1 cellular context compared by ENCODE assay signal in genomic region chr17:57471941-57472368, GRCh38.
A peak's percentile ranks its signal among the peaks of the same experiment; 100 is the strongest.
TF ChIP-seq lines count a peak whose summit lies in the region.

No MANE protein-coding gene starts in this region.

TF ChIP-seq in HepG2, 621 proteins besides CTCF, POLR2A, EP300 and RAD21 (continued from another document):
- TF ChIP-seq ARID4A (CRISPR knock-in tag; IDR thresholded peaks at IDR 0.05; ENCODE audit: borderline replicate concordance) = no peak
- no peak for TF ChIP-seq ZNF263 (CRISPR knock-in tag; IDR thresholded peaks at IDR 0.05)
- no peak for TF ChIP-seq DR1 (CRISPR knock-in tag; IDR thresholded peaks at IDR 0.05)
- 0 out of 2 replicates have a peak, but pooled peaks have one; percentile 37 for TF ChIP-seq HINFP (CRISPR knock-in tag; IDR thresholded peaks at IDR 0.05; ENCODE audit: low read depth)
- no peak for TF ChIP-seq ZNF24 (IDR thresholded peaks at IDR 0.05)
- no peak for TF ChIP-seq PRDM10 (CRISPR knock-in tag; IDR thresholded peaks at IDR 0.05; ENCODE audit: low read depth)
- TF ChIP-seq XRCC5 (optimal IDR thresholded peaks at IDR 0.05; ENCODE audit: low read length) = no peak
- TF ChIP-seq CAMTA2 (CRISPR knock-in tag; IDR thresholded peaks at IDR 0.05; ENCODE audit: borderline replicate concordance) = no peak
- TF ChIP-seq NRL (CRISPR knock-in tag; IDR thresholded peaks at IDR 0.05; ENCODE audit: borderline replicate concordance) = no peak
- peak; percentile 5 for TF ChIP-seq RBM22 (optimal IDR thresholded peaks at IDR 0.05; ENCODE audit: low read length)
- TF ChIP-seq ZNF556 (CRISPR knock-in tag; IDR thresholded peaks at IDR 0.05; ENCODE audit: borderline replicate concordance) = 0 out of 2 replicates have a peak, but pooled peaks have one; percentile 33
- TF ChIP-seq ZNF720 (CRISPR knock-in tag; IDR thresholded peaks at IDR 0.05) = no peak
